Comparison of ENCODE assay signal across 8 cellular contexts in genomic region chr1:161166669-161167548, GRCh38. TPM values are rescaled to one million over a fixed set of nuclear protein-coding genes. Genes with fewer than 3 reads are reported as not detected.
DNase-seq lines count a peak whose midpoint lies in the region; ATAC-seq and TF ChIP-seq lines count a peak whose summit lies in the region.

No MANE protein-coding gene starts in this region.

- H3K4me3 Mint-ChIP-seq in activated naive CD8-positive, alpha-beta T cell treated with anti-CD3 and anti-CD28 coated beads for 36 hours, result peak overlapping the region; percentile 88
- H3K4me3 Mint-ChIP-seq in stimulated activated effector memory CD8-positive, alpha-beta T cell treated with anti-CD3 and anti-CD28 coated beads, Interleukin-12 subunit alpha, Interleukin-12 subunit beta, amount 100 ng/mL, for 72 hours, result peak overlapping the region; percentile 95

- H3K27me3 ChIP-seq in KMS-11 (ENCODE audit: insufficient read depth, low read depth) (no peaks in the 10 kb centered on the region), iPS-15b (ENCODE audit: control insufficient read depth, insufficient read depth, low read length) (no peaks in the 10 kb centered on the region)

- H3K4me2 ChIP-seq in KMS-11, result peak overlapping the region; percentile 99

- H4K20me1 ChIP-seq in KMS-11 (ENCODE audit: insufficient read depth), result no peaks in the 10 kb centered on the region

- no peak for TF ChIP-seq CTCF in KMS-11 (conservative IDR thresholded peaks at IDR 0.05; ENCODE audit: low read depth, low read length)

- H3K4me1 Mint-ChIP-seq in activated naive CD8-positive, alpha-beta T cell treated with anti-CD3 and anti-CD28 coated beads for 36 hours, result peaks cover 32% of the 10 kb centered on the region
- peaks cover 65% of the 10 kb centered on the region for H3K4me1 Mint-ChIP-seq in stimulated activated effector memory CD8-positive, alpha-beta T cell treated with anti-CD3 and anti-CD28 coated beads, Interleukin-12 subunit alpha, Interleukin-12 subunit beta, amount 100 ng/mL, for 72 hours

- H3K9ac ChIP-seq in KMS-11 (peak overlapping the region; percentile 63), iPS-15b (ENCODE audit: low read depth, low read length) (peak overlapping the region; percentile 73)

- H3K27ac ChIP-seq in KMS-11, result peak overlapping the region; percentile 84

- DNase-seq in SKM-1 (lab: John Stamatoyannopoulos, UW; ENCODE audit: unreplicated experiment) (peak; percentile 18), SKM-1 treated with dmso at 0.1 percent for 144 hours (lab: John Stamatoyannopoulos, UW; ENCODE audit: unreplicated experiment) (no peak)
- no peak for DNase-seq in activated naive CD8-positive, alpha-beta T cell treated with anti-CD3 and anti-CD28 coated beads for 36 hours
- DNase-seq in stimulated activated effector memory CD8-positive, alpha-beta T cell treated with anti-CD3 and anti-CD28 coated beads, Interleukin-12 subunit alpha, Interleukin-12 subunit beta, amount 100 ng/mL, for 72 hours (ENCODE audit: low spot score in 2 of 2), result no peak

- H3K27me3 Mint-ChIP-seq in activated naive CD8-positive, alpha-beta T cell treated with anti-CD3 and anti-CD28 coated beads for 36 hours, result no peaks in the 10 kb centered on the region

- peaks cover 20% of the 10 kb centered on the region for H3K36me3 Mint-ChIP-seq in activated naive CD8-positive, alpha-beta T cell treated with anti-CD3 and anti-CD28 coated beads for 36 hours
- H3K36me3 Mint-ChIP-seq in stimulated activated effector memory CD8-positive, alpha-beta T cell treated with anti-CD3 and anti-CD28 coated beads, Interleukin-12 subunit alpha, Interleukin-12 subunit beta, amount 100 ng/mL, for 72 hours, result peaks cover 86% of the 10 kb centered on the region

- no peaks in the 10 kb centered on the region for H3K79me2 ChIP-seq in KMS-11 (ENCODE audit: insufficient read depth, low read depth)

- peak overlapping the region; percentile 74 for H2AFZ ChIP-seq in KMS-11 (ENCODE audit: low read depth)

- H3K27ac Mint-ChIP-seq in activated naive CD8-positive, alpha-beta T cell treated with anti-CD3 and anti-CD28 coated beads for 36 hours, result peak overlapping the region; percentile 94
- peak overlapping the region; percentile 97 for H3K27ac Mint-ChIP-seq in stimulated activated effector memory CD8-positive, alpha-beta T cell treated with anti-CD3 and anti-CD28 coated beads, Interleukin-12 subunit alpha, Interleukin-12 subunit beta, amount 100 ng/mL, for 72 hours

- peaks cover 29% of the 10 kb centered on the region for H3K4me1 ChIP-seq in KMS-11 (ENCODE audit: low read depth, poor library complexity, severe bottlenecking)
- no peaks in the 10 kb centered on the region for H3K4me1 ChIP-seq in iPS-15b (ENCODE audit: control insufficient read depth, insufficient read depth, low read length)

- no peaks in the 10 kb centered on the region for H3K9me3 ChIP-seq in iPS-15b (ENCODE audit: control insufficient read depth, insufficient read depth, low read length)

- ATAC-seq in stimulated activated effector memory CD8-positive, alpha-beta T cell treated with anti-CD3 and anti-CD28 coated beads, Interleukin-12 subunit alpha, Interleukin-12 subunit beta, amount 100 ng/mL, for 72 hours, result no peak
- ATAC-seq in HG03457 (IDR thresholded peaks at IDR 0.05; ENCODE audit: unreplicated experiment) (no peak), HG03039 (IDR thresholded peaks at IDR 0.05; ENCODE audit: unreplicated experiment) (no peak)

- H3K9me3 Mint-ChIP-seq in activated naive CD8-positive, alpha-beta T cell treated with anti-CD3 and anti-CD28 coated beads for 36 hours, result no peaks in the 10 kb centered on the region
- no peaks in the 10 kb centered on the region for H3K9me3 Mint-ChIP-seq in stimulated activated effector memory CD8-positive, alpha-beta T cell treated with anti-CD3 and anti-CD28 coated beads, Interleukin-12 subunit alpha, Interleukin-12 subunit beta, amount 100 ng/mL, for 72 hours

- H3K4me3 ChIP-seq in KMS-11 (IDR thresholded peaks at IDR 0.05; ENCODE audit: insufficient read depth, low read depth, low read length) (peak overlapping the region; percentile 96), iPS-15b (ENCODE audit: low read depth, low read length) (peak overlapping the region; percentile 96)

- peaks cover 10% of the 10 kb centered on the region; the same call in 1 of the 2 replicates for H3K36me3 ChIP-seq in KMS-11 (ENCODE audit: insufficient read depth)
- H3K36me3 ChIP-seq in iPS-15b (ENCODE audit: control insufficient read depth, insufficient read depth, low read length), result peaks cover 34% of the 10 kb centered on the region

RNA-seq across cellular contexts. Expression of gene PPOX, which starts 0.7 kb away (rescaled TPM):
- 10 to 100 TPM; 20.1 to 20.8 TPM for total RNA-seq in activated naive CD8-positive, alpha-beta T cell treated with anti-CD3 and anti-CD28 coated beads for 36 hours

RNA-seq across cellular contexts. Expression of gene USP21, which starts 7.6 kb away (rescaled TPM):
- total RNA-seq in activated naive CD8-positive, alpha-beta T cell treated with anti-CD3 and anti-CD28 coated beads for 36 hours, result 10 to 100 TPM; 24.2 to 25.4 TPM

RNA-seq across cellular contexts. Expression of gene B4GALT3, which starts 10.4 kb away (rescaled TPM):
- total RNA-seq in activated naive CD8-positive, alpha-beta T cell treated with anti-CD3 and anti-CD28 coated beads for 36 hours, result 10 to 100 TPM; 49.5 to 53.9 TPM

RNA-seq across cellular contexts. Expression of gene UFC1, which starts 13.1 kb away (rescaled TPM):
- total RNA-seq in activated naive CD8-positive, alpha-beta T cell treated with anti-CD3 and anti-CD28 coated beads for 36 hours, result 10 to 100 TPM; 89.9 to 92.8 TPM

RNA-seq across cellular contexts. Expression of gene ADAMTS4, which starts 31.9 kb away (rescaled TPM):
- total RNA-seq in activated naive CD8-positive, alpha-beta T cell treated with anti-CD3 and anti-CD28 coated beads for 36 hours, result 1 to 10 TPM; 2.5 to 3.8 TPM
